1 cellular context compared by ENCODE assay signal in genomic region chr9:120937127-120937526, GRCh38.
TF ChIP-seq lines count a peak whose summit lies in the region.

No MANE protein-coding gene starts in this region.

TF ChIP-seq in liver, 16 proteins besides CTCF, POLR2A, EP300 and RAD21 (continued from another document):
- TF ChIP-seq, protein P1, sequence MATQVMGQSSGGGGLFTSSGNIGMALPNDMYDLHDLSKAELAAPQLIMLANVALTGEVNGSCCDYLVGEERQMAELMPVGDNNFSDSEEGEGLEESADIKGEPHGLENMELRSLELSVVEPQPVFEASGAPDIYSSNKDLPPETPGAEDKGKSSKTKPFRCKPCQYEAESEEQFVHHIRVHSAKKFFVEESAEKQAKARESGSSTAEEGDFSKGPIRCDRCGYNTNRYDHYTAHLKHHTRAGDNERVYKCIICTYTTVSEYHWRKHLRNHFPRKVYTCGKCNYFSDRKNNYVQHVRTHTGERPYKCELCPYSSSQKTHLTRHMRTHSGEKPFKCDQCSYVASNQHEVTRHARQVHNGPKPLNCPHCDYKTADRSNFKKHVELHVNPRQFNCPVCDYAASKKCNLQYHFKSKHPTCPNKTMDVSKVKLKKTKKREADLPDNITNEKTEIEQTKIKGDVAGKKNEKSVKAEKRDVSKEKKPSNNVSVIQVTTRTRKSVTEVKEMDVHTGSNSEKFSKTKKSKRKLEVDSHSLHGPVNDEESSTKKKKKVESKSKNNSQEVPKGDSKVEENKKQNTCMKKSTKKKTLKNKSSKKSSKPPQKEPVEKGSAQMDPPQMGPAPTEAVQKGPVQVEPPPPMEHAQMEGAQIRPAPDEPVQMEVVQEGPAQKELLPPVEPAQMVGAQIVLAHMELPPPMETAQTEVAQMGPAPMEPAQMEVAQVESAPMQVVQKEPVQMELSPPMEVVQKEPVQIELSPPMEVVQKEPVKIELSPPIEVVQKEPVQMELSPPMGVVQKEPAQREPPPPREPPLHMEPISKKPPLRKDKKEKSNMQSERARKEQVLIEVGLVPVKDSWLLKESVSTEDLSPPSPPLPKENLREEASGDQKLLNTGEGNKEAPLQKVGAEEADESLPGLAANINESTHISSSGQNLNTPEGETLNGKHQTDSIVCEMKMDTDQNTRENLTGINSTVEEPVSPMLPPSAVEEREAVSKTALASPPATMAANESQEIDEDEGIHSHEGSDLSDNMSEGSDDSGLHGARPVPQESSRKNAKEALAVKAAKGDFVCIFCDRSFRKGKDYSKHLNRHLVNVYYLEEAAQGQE (IDR thresholded peaks at IDR 0.05): no peak
- TF ChIP-seq NR2F2 (IDR thresholded peaks at IDR 0.05): peak; percentile 18
- no peak for TF ChIP-seq FOXA2 (IDR thresholded peaks at IDR 0.05)
